Comparison of ENCODE assay signal across 21 cellular contexts in the genomic region with DNA sequence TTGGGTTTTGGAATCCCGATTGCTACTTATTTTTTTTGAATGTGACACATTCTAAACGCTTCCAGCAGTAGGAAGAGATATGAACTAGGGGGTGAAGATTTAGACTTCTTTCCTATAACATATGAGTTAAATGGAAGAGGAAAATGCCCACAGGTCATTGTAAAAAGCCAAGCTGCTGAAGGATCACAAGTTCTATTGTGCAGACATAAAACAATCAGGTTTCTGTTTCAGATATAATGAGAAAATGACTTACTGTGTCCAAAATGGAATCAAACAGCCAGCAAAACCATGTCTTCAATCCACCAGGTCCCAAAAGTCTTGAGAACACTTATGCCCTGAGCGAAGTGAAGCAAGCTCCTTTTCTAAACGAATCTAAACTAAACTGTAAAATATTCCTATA.
A peak's percentile ranks its signal among the peaks of the same experiment; 100 is the strongest.
DNase-seq lines count a peak whose midpoint lies in the region; ATAC-seq and TF ChIP-seq lines count a peak whose summit lies in the region.
"Had no signal": no experiment of that assay in that cellular context is flagged by ENCODE, and none has a peak within 500 bp of the region (broad histone marks: within the 10 kb centered on the region; RNA-seq: fewer than 3 reads in every experiment).

No MANE protein-coding gene starts in this region.

- H3K4me3 ChIP-seq in breast epithelium (no peak overlapping the region), mammary epithelial cell (replicated peaks in 1 of 3; ENCODE audit: insufficient read depth in 1 of 3, low read depth in 2 of 3, low read length in 3 of 3) (no peak overlapping the region)
- H3K4me3 ChIP-seq in CD8-positive, alpha-beta T cell (ENCODE audit: low read depth, low read length), result no peak overlapping the region
- H3K4me3 ChIP-seq: BLaER1, HAP-1 had no signal

- DNase-seq in breast epithelium (ENCODE audit: low spot score in 2 of 2), result no peak
- no peak for DNase-seq in mammary epithelial cell
- peak; percentile 37 for DNase-seq in COLO829 (ENCODE audit: low spot score)
- peak; percentile 32 for DNase-seq in globus pallidus (ENCODE audit: low spot score)
- peak; percentile 42 for DNase-seq in pons (ENCODE audit: low spot score)
- no peak for DNase-seq in CD8-positive, alpha-beta T cell
- DNase-seq in kidney glomerular epithelial cell (lab: John Stamatoyannopoulos, UW), result no peak
- DNase-seq: Calu3; CD4-positive, CD25-positive, alpha-beta regulatory T cell; CD8-positive, alpha-beta memory T cell; COR-L47; DMS53; DMS79 treated with DMSO at 0.1 percent for 48 hours; GF-D8; GOT3; HFFc6 had no signal

- no peak overlapping the region for H3K4me2 ChIP-seq in mammary epithelial cell (ENCODE audit: insufficient read depth, low read depth, low read length)
- H3K4me2 ChIP-seq: BLaER1 had no signal

- H3K9me3 Mint-ChIP-seq in CD8-positive, alpha-beta T cell, result peaks cover 8% of the 10 kb centered on the region
- H3K9me3 Mint-ChIP-seq: HFFc6 had no signal

- H3K4me3 Mint-ChIP-seq in CD8-positive, alpha-beta T cell, result no peak overlapping the region
- H3K4me3 Mint-ChIP-seq: B cell; CD4-positive, CD25-positive, alpha-beta regulatory T cell; CD8-positive, alpha-beta memory T cell; HFFc6 had no signal

- H3K36me3 Mint-ChIP-seq in CD8-positive, alpha-beta T cell, result no peaks in the 10 kb centered on the region
- H3K36me3 Mint-ChIP-seq: CD4-positive, CD25-positive, alpha-beta regulatory T cell; CD8-positive, alpha-beta memory T cell had no signal

- H3K9ac ChIP-seq in mammary epithelial cell (ENCODE audit: insufficient read depth, low read length), result no peak overlapping the region
- H3K9ac ChIP-seq: BLaER1 had no signal

- no peaks in the 10 kb centered on the region for H3K4me1 Mint-ChIP-seq in CD8-positive, alpha-beta T cell (ENCODE audit: low read depth)
- H3K4me1 Mint-ChIP-seq: B cell; CD4-positive, CD25-positive, alpha-beta regulatory T cell; CD8-positive, alpha-beta memory T cell had no signal

- in situ Hi-C loops in mammary epithelial cell (cut with MboI; ENCODE audit: low sequenced_read_pairs in 2 of 2), result no loop called here

- H3K4me1 ChIP-seq in breast epithelium (no peaks in the 10 kb centered on the region), mammary epithelial cell (ENCODE audit: insufficient read depth, low read length) (no peaks in the 10 kb centered on the region)
- no peaks in the 10 kb centered on the region for H3K4me1 ChIP-seq in CD8-positive, alpha-beta T cell (ENCODE audit: insufficient read depth, low read length)
- H3K4me1 ChIP-seq: BLaER1, HAP-1 had no signal

- no peak for TF ChIP-seq POLR2A in breast epithelium (IDR thresholded peaks at IDR 0.05)

- H3K27me3 ChIP-seq in breast epithelium (no peaks in the 10 kb centered on the region), mammary epithelial cell (ENCODE audit: insufficient read depth, low read length) (no peaks in the 10 kb centered on the region)
- no peaks in the 10 kb centered on the region for H3K27me3 ChIP-seq in CD8-positive, alpha-beta T cell (ENCODE audit: insufficient read depth, low read length)
- H3K27me3 ChIP-seq: BLaER1 had no signal

- H3K79me2 ChIP-seq in mammary epithelial cell (ENCODE audit: insufficient read depth, low read length), result no peaks in the 10 kb centered on the region

- TF ChIP-seq CTCF in breast epithelium (IDR thresholded peaks at IDR 0.05) (no peak), mammary epithelial cell (conservative IDR thresholded peaks at IDR 0.05 in 1 of 2, IDR thresholded peaks at IDR 0.05 in 1 of 2; ENCODE audit: extremely low read depth in 1 of 2, insufficient read depth in 1 of 2, low read depth in 1 of 2, low read length in 2 of 2) (no peak)
- no peak for TF ChIP-seq CTCF in CD8-positive, alpha-beta T cell (IDR thresholded peaks at IDR 0.05)

- H3K36me3 ChIP-seq in breast epithelium (no peaks in the 10 kb centered on the region), mammary epithelial cell (ENCODE audit: insufficient read depth, low read length) (no peaks in the 10 kb centered on the region)
- no peaks in the 10 kb centered on the region for H3K36me3 ChIP-seq in CD8-positive, alpha-beta T cell (ENCODE audit: insufficient read depth, low read length)
- H3K36me3 ChIP-seq: BLaER1, HAP-1 had no signal

- no peaks in the 10 kb centered on the region for H4K20me1 ChIP-seq in mammary epithelial cell (ENCODE audit: insufficient read depth, low read length)
- H4K20me1 ChIP-seq: BLaER1 had no signal

- no peak overlapping the region for H3K27ac Mint-ChIP-seq in CD8-positive, alpha-beta T cell
- H3K27ac Mint-ChIP-seq: B cell; CD4-positive, CD25-positive, alpha-beta regulatory T cell; CD8-positive, alpha-beta memory T cell; HFFc6 had no signal

- H3K27me3 Mint-ChIP-seq in CD8-positive, alpha-beta T cell (ENCODE audit: low read depth), result no peaks in the 10 kb centered on the region
- H3K27me3 Mint-ChIP-seq: B cell; CD4-positive, CD25-positive, alpha-beta regulatory T cell; CD8-positive, alpha-beta memory T cell had no signal

- POLR2A ChIA-PET in CD8-positive, alpha-beta T cell (lab: Charles Lee), result no interaction called here

- H2AFZ ChIP-seq in mammary epithelial cell (ENCODE audit: low read depth, low read length), result no peak overlapping the region

- H3K9me3 ChIP-seq in breast epithelium (no peaks in the 10 kb centered on the region), mammary epithelial cell (replicated peaks; ENCODE audit: insufficient read depth, low read length) (peaks cover 4% of the 10 kb centered on the region)
- no peaks in the 10 kb centered on the region for H3K9me3 ChIP-seq in CD8-positive, alpha-beta T cell (ENCODE audit: low read length)
- H3K9me3 ChIP-seq: HAP-1 had no signal

- 37% methylated on average over 4 of the region's 4 CpGs for WGBS in mammary epithelial cell (ENCODE audit: low coverage, missing lambda C conversion rate)

- CTCF ChIA-PET in mammary epithelial cell (lab: Charles Lee; ENCODE audit: low non-redundant PET), result no interaction called here
- CTCF ChIA-PET in CD8-positive, alpha-beta T cell (lab: Charles Lee), result no interaction called here

- BruUV-seq in mammary epithelial cell (replicated peaks; lab: Mats Ljungman, UMichigan), result no TSS peak

- ATAC-seq in CD8-positive, alpha-beta T cell, result no peak

- intact Hi-C loops in breast epithelium (cut with DNase I; ENCODE audit: low total_unique reads), result no loop called here
- intact Hi-C loops in mammary epithelial cell (cut with micrococcal nuclease), result no loop called here
- intact Hi-C loops in CD8-positive, alpha-beta T cell (cut with DNase I, micrococcal nuclease), result no loop called here

- dilution Hi-C loops in mammary epithelial cell (cut with HindIII; ENCODE audit: low sequenced_read_pairs), result no loop called here

- H3K27ac ChIP-seq in breast epithelium (peak overlapping the region; percentile 40 to 52), mammary epithelial cell (ENCODE audit: insufficient read depth, low read depth, low read length) (no peak overlapping the region)
- no peak overlapping the region for H3K27ac ChIP-seq in CD8-positive, alpha-beta T cell (ENCODE audit: low read depth, low read length)
- H3K27ac ChIP-seq: 22Rv1, BLaER1, C4-2B had no signal

Comparison
In these comparisons a context has a peak if more than half of its experiments do, and no peak if none do; other contexts are left out.
1. H3K27ac ChIP-seq: peak in breast epithelium (2 of 2); none in mammary epithelial cell (single experiment) and CD8-positive, alpha-beta T cell (single experiment).
2. DNase-seq: peak in COLO829 (single experiment), globus pallidus (single experiment) and pons (single experiment); none in breast epithelium (0 of 2), mammary epithelial cell (single experiment), CD8-positive, alpha-beta T cell (0 of 7) and kidney glomerular epithelial cell (single experiment).